19 cellular contexts compared by ENCODE assay signal in genomic region chr20:621115-621756, GRCh38. TPM values are rescaled to one million over a fixed set of nuclear protein-coding genes. Genes with fewer than 3 reads are reported as not detected.
A peak's percentile ranks its signal among the peaks of the same experiment; 100 is the strongest.
DNase-seq lines count a peak whose midpoint lies in the region; ATAC-seq and TF ChIP-seq lines count a peak whose summit lies in the region.
"Had no signal": no experiment of that assay in that cellular context is flagged by ENCODE, and none has a peak within 500 bp of the region (broad histone marks: within the 10 kb centered on the region; RNA-seq: fewer than 3 reads in every experiment).

No MANE protein-coding gene starts in this region.

- H3K4me1 ChIP-seq in HUES48 (ENCODE audit: control insufficient read depth, insufficient read depth, low read length) = peaks cover 7% of the 10 kb centered on the region; the same call in 1 of the 2 replicates
- no peaks in the 10 kb centered on the region for H3K4me1 ChIP-seq in lower lobe of right lung
- H3K4me1 ChIP-seq in CD8-positive, alpha-beta T cell (ENCODE audit: insufficient read depth, low read length) = no peaks in the 10 kb centered on the region
- H3K4me1 ChIP-seq: breast epithelium had no signal

- H3K27ac ChIP-seq in HUES48 (ENCODE audit: low read depth, low read length) (no peak overlapping the region), lower lobe of right lung (no peak overlapping the region)
- no peak overlapping the region for H3K27ac ChIP-seq in CD8-positive, alpha-beta T cell (ENCODE audit: low read depth, low read length)
- H3K27ac ChIP-seq: breast epithelium had no signal

- H3K27me3 ChIP-seq in HUES48 (ENCODE audit: control insufficient read depth, insufficient read depth, low read length) = no peaks in the 10 kb centered on the region; the same call in 1 of the 2 replicates
- peaks cover 9% of the 10 kb centered on the region for H3K27me3 ChIP-seq in lower lobe of right lung (ENCODE audit: low read depth)
- H3K27me3 ChIP-seq in CD8-positive, alpha-beta T cell (ENCODE audit: insufficient read depth, low read length) = no peaks in the 10 kb centered on the region

- POLR2A ChIA-PET in CD8-positive, alpha-beta T cell (lab: Charles Lee) = no interaction called here
- POLR2A ChIA-PET in naive thymus-derived CD8-positive, alpha-beta T cell (lab: Charles Lee) = no interaction called here

- H3K27ac Mint-ChIP-seq in CD8-positive, alpha-beta T cell = no peak overlapping the region
- H3K27ac Mint-ChIP-seq in naive thymus-derived CD8-positive, alpha-beta T cell = no peak overlapping the region
- H3K27ac Mint-ChIP-seq: activated naive CD4-positive, alpha-beta T cell treated with anti-CD3 and anti-CD28 coated beads, Interleukin-2, amount 10 ng/mL, durations not matched to agents 7 days and 5 days; natural killer cell treated with Interleukin-12 subunit alpha and Interleukin-12 subunit beta and Interleukin-15 and Interleukin-18, amount 100 ng/mL, for 72 hours; T-helper 1 cell treated with Interleukin-12 subunit alpha and Interleukin-12 subunit beta and Interleukin-4 antibody, amounts not matched to agents 30 μg/mL and 1 μg/mL, for 36 hours had no signal

- peaks cover 52% of the 10 kb centered on the region for H3K27me3 Mint-ChIP-seq in CD8-positive, alpha-beta T cell (ENCODE audit: low read depth)
- H3K27me3 Mint-ChIP-seq in naive thymus-derived CD8-positive, alpha-beta T cell = peaks cover 24 to 58% (median 32%) of the 10 kb centered on the region in 5 donors

- H3K36me3 ChIP-seq in HUES48 (ENCODE audit: control insufficient read depth, insufficient read depth, low read length) (no peaks in the 10 kb centered on the region), lower lobe of right lung (no peaks in the 10 kb centered on the region)
- no peaks in the 10 kb centered on the region for H3K36me3 ChIP-seq in CD8-positive, alpha-beta T cell (ENCODE audit: insufficient read depth, low read length)
- H3K36me3 ChIP-seq: breast epithelium had no signal

- H3K4me3 ChIP-seq in HUES48 (ENCODE audit: low read depth, low read length) (no peak overlapping the region), lower lobe of right lung (no peak overlapping the region)
- no peak overlapping the region for H3K4me3 ChIP-seq in CD8-positive, alpha-beta T cell (ENCODE audit: low read depth, low read length)
- H3K4me3 ChIP-seq: breast epithelium had no signal

- H3K9me3 Mint-ChIP-seq in CD8-positive, alpha-beta T cell = peaks cover 13% of the 10 kb centered on the region
- peaks cover 0 to 20% (median 8%) of the 10 kb centered on the region in 9 donors for H3K9me3 Mint-ChIP-seq in naive thymus-derived CD8-positive, alpha-beta T cell

- CTCF ChIA-PET in CD8-positive, alpha-beta T cell (lab: Charles Lee) = no interaction called here

- intact Hi-C loops in lower lobe of right lung (cut with DNase I) = no loop called here
- intact Hi-C loops in CD8-positive, alpha-beta T cell (cut with DNase I, micrococcal nuclease) = no loop called here

- no peak overlapping the region for H3K4me3 Mint-ChIP-seq in CD8-positive, alpha-beta T cell
- no peak overlapping the region for H3K4me3 Mint-ChIP-seq in naive thymus-derived CD8-positive, alpha-beta T cell
- H3K4me3 Mint-ChIP-seq: activated naive CD4-positive, alpha-beta T cell treated with anti-CD3 and anti-CD28 coated beads, Interleukin-2, amount 10 ng/mL, durations not matched to agents 7 days and 5 days; natural killer cell treated with Interleukin-12 subunit alpha and Interleukin-12 subunit beta and Interleukin-15 and Interleukin-18, amount 100 ng/mL, for 72 hours; T-helper 1 cell treated with Interleukin-12 subunit alpha and Interleukin-12 subunit beta and Interleukin-4 antibody, amounts not matched to agents 30 μg/mL and 1 μg/mL, for 36 hours had no signal

- ATAC-seq in lower lobe of right lung (no peak), HG02623 (IDR thresholded peaks at IDR 0.05; ENCODE audit: unreplicated experiment) (no peak)
- no peak for ATAC-seq in CD8-positive, alpha-beta T cell
- ATAC-seq in naive thymus-derived CD8-positive, alpha-beta T cell = no peak

- no peaks in the 10 kb centered on the region for H3K9me3 ChIP-seq in HUES48 (ENCODE audit: control insufficient read depth, insufficient read depth, low read length)
- H3K9me3 ChIP-seq in lower lobe of right lung = peaks cover 11% of the 10 kb centered on the region
- no peaks in the 10 kb centered on the region for H3K9me3 ChIP-seq in CD8-positive, alpha-beta T cell (ENCODE audit: low read length)

- H3K36me3 Mint-ChIP-seq in CD8-positive, alpha-beta T cell = no peaks in the 10 kb centered on the region
- peaks cover 0 to 23% (median 2%) of the 10 kb centered on the region in 3 donors for H3K36me3 Mint-ChIP-seq in naive thymus-derived CD8-positive, alpha-beta T cell
- H3K36me3 Mint-ChIP-seq: activated naive CD4-positive, alpha-beta T cell treated with anti-CD3 and anti-CD28 coated beads, Interleukin-2, amount 10 ng/mL, durations not matched to agents 7 days and 5 days had no signal

- H3K4me1 Mint-ChIP-seq in CD8-positive, alpha-beta T cell (ENCODE audit: low read depth) = no peaks in the 10 kb centered on the region
- no peaks in the 10 kb centered on the region for H3K4me1 Mint-ChIP-seq in naive thymus-derived CD8-positive, alpha-beta T cell
- H3K4me1 Mint-ChIP-seq: activated naive CD4-positive, alpha-beta T cell treated with anti-CD3 and anti-CD28 coated beads, Interleukin-2, amount 10 ng/mL, durations not matched to agents 7 days and 5 days had no signal

- TF ChIP-seq CTCF in lower lobe of right lung (IDR thresholded peaks at IDR 0.05) = no peak
- no peak for TF ChIP-seq CTCF in CD8-positive, alpha-beta T cell (IDR thresholded peaks at IDR 0.05)

- DNase-seq in AG20443 (ENCODE audit: low spot score) = peak; percentile 46
- peak; percentile 15 for DNase-seq in amniotic epithelial cell (ENCODE audit: low read depth)
- DNase-seq in lower lobe of right lung = peak; percentile 0
- DNase-seq in RPMI8226 = no peak
- no peak for DNase-seq in CD8-positive, alpha-beta T cell
- no peak for DNase-seq in naive thymus-derived CD8-positive, alpha-beta T cell
- DNase-seq: activated naive CD4-positive, alpha-beta T cell treated with anti-CD3 and anti-CD28 coated beads, Interleukin-2, amount 10 ng/mL, durations not matched to agents 7 days and 5 days; Calu3; Kasumi-1; NCI-H1930; NCI-H510A treated with DMSO at 0.1 percent for 48 hours; stimulated activated CD4-positive, alpha-beta T cell treated with anti-CD3 and anti-CD28 coated beads, Interleukin-1b, Interleukin-23, amount 100 ng/mL, for 48 hours had no signal

- 0 out of 2 replicates have a peak overlapping the region, but pooled peaks have one; percentile 1 for H3K9ac ChIP-seq in HUES48 (ENCODE audit: low read depth, low read length)

RNA-seq across cellular contexts. Expression of gene TCF15, which starts 11.1 kb away (rescaled TPM):
- total RNA-seq in lower lobe of right lung = 0.65 TPM
- not detected for total RNA-seq in CD8-positive, alpha-beta T cell
- total RNA-seq in naive thymus-derived CD8-positive, alpha-beta T cell = not detected
- not detected for polyA plus RNA-seq in naive thymus-derived CD8-positive, alpha-beta T cell
- total RNA-seq: Calu3 had no signal

RNA-seq across cellular contexts. Expression of gene SRXN1, which starts 31.8 kb away (rescaled TPM):
- total RNA-seq in lower lobe of right lung = 32.0 TPM
- 1 to 10 TPM; 1.3 to 1.7 TPM for total RNA-seq in CD8-positive, alpha-beta T cell
- 1 to 10 TPM; 2.4 to 2.6 TPM for total RNA-seq in naive thymus-derived CD8-positive, alpha-beta T cell
- 10 to 100 TPM in 1 of 3 donors, under 1 TPM in 2; 0.26 to 15.6 (median 0.86) TPM for polyA plus RNA-seq in naive thymus-derived CD8-positive, alpha-beta T cell

RNA-seq across cellular contexts. Expression of gene SCRT2, which starts 54.4 kb away (rescaled TPM):
- total RNA-seq in lower lobe of right lung = not detected
- not detected for total RNA-seq in CD8-positive, alpha-beta T cell
- total RNA-seq in naive thymus-derived CD8-positive, alpha-beta T cell = not detected
- polyA plus RNA-seq in naive thymus-derived CD8-positive, alpha-beta T cell = not detected
- total RNA-seq: breast epithelium; Calu3; lower leg skin; natural killer cell treated with Interleukin-12 subunit alpha and Interleukin-12 subunit beta and Interleukin-15 and Interleukin-18, amount 100 ng/mL, for 72 hours; RPMI7951 had no signal

Comparison
In these comparisons a context has a peak if more than half of its experiments do, and no peak if none do; other contexts are left out.
1. DNase-seq: peak in AG20443 (single experiment), amniotic epithelial cell (single experiment) and lower lobe of right lung (single experiment); none in RPMI8226 (single experiment), CD8-positive, alpha-beta T cell (0 of 7) and naive thymus-derived CD8-positive, alpha-beta T cell (0 of 10).